8 cellular contexts compared by ENCODE assay signal in the genomic region with DNA sequence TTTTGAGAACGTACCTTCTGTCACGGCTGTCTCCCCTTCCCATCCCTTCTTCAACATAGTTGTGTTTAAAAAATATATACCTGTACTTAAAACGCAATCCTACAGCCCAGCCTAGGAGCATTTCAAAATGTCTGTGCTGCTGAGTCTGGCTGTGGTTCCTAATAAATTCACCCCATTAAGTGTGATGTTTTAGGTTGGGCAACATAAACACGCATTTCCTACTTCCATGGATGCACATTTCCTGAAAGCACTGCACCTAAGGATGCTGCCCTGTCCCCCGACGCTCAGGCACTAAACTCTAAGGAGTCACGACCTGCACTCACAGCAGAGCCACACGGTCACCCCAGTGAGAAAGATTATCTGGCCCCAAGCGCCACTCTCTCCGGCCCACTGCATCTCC. TPM values are rescaled to one million over a fixed set of nuclear protein-coding genes. Genes with fewer than 3 reads are reported as not detected.
A peak's percentile ranks its signal among the peaks of the same experiment; 100 is the strongest.
DNase-seq lines count a peak whose midpoint lies in the region; ATAC-seq and TF ChIP-seq lines count a peak whose summit lies in the region.

No MANE protein-coding gene starts in this region.

- no peak for DNase-seq in T-helper 17 cell
- DNase-seq in foreskin melanocyte = peak; percentile 32
- no peak for DNase-seq in gastrocnemius medialis
- DNase-seq in NCI-H2081 treated with DMSO at 0.1 percent for 48 hours (lab: John Stamatoyannopoulos, UW) = no peak
- DNase-seq in NCI-H2196 treated with DMSO at 0.1 percent for 48 hours (lab: John Stamatoyannopoulos, UW; ENCODE audit: unreplicated experiment) = no peak

- H3K4me3 ChIP-seq in gastrocnemius medialis = peak overlapping the region; percentile 79 to 96 (median 88)

- TF ChIP-seq POLR2A in gastrocnemius medialis (IDR thresholded peaks at IDR 0.05) = no peak

- peak overlapping the region; percentile 95 to 100 (median 99) for H3K27ac ChIP-seq in gastrocnemius medialis

- peaks cover 59 to 61% of the 10 kb centered on the region in 2 donors for H3K4me1 ChIP-seq in gastrocnemius medialis

- intact Hi-C loops in gastrocnemius medialis (cut with DNase I; ENCODE audit: low total_unique reads) = loop anchor here (2.0 to 10.0 kb wide), 5 partner anchors 145 to 607 kb away; partner anchors contain the start of genes AMD1 and FYN

- peaks cover 38% of the 10 kb centered on the region for H3K4me1 Mint-ChIP-seq in T-helper 17 cell

- H3K27me3 ChIP-seq in gastrocnemius medialis = no peaks in the 10 kb centered on the region

- H3K27ac Mint-ChIP-seq in T-helper 17 cell = peak overlapping the region; percentile 89

- in situ Hi-C loops in gastrocnemius medialis (cut with MboI; ENCODE audit: low sequenced_read_pairs in 4 of 4) = loop anchor here in 1 of 4 donors (10.0 kb wide), 1 partner anchor 123 kb away; the partner anchor contains the start of gene TRAF3IP2

- no peak for TF ChIP-seq CTCF in gastrocnemius medialis (IDR thresholded peaks at IDR 0.05 in 4 of 5, conservative IDR thresholded peaks at IDR 0.05 in 1 of 5)

- H3K36me3 Mint-ChIP-seq in T-helper 17 cell (ENCODE audit: low read depth) = no peaks in the 10 kb centered on the region

- no peaks in the 10 kb centered on the region for H3K27me3 Mint-ChIP-seq in T-helper 17 cell

- H3K36me3 ChIP-seq in gastrocnemius medialis = no peaks in the 10 kb centered on the region

- H3K9me3 ChIP-seq in T-helper 17 cell (ENCODE audit: control insufficient read depth, low read length, poor library complexity, severe bottlenecking) = no peaks in the 10 kb centered on the region
- no peaks in the 10 kb centered on the region for H3K9me3 ChIP-seq in gastrocnemius medialis

- peak overlapping the region; percentile 97 for H3K4me3 Mint-ChIP-seq in T-helper 17 cell

- ATAC-seq in GM18517 (IDR thresholded peaks at IDR 0.05; ENCODE audit: unreplicated experiment) (peak; percentile 30), HG02798 (IDR thresholded peaks at IDR 0.05; ENCODE audit: poor library complexity, unreplicated experiment) (peak; percentile 19), T-helper 17 cell (no peak), gastrocnemius medialis (peak; percentile 7 to 14), GM21447 (IDR thresholded peaks at IDR 0.05; ENCODE audit: unreplicated experiment) (no peak)

RNA-seq across cellular contexts. Expression of gene REV3L, which starts 1.2 kb away (rescaled TPM):
- total RNA-seq in T-helper 17 cell (10 to 100 TPM; 18.9 to 19.8 TPM), gastrocnemius medialis (10 to 100 TPM; 25.9 to 79.1 (median 49.0) TPM)

Comparison
In these comparisons a context has a peak if more than half of its experiments do, and no peak if none do; other contexts are left out.
1. ATAC-seq: peak in GM18517 (single experiment), HG02798 (single experiment) and gastrocnemius medialis (2 of 2); none in T-helper 17 cell (single experiment) and GM21447 (single experiment).